In genomic region chr11:125496465-125496817, GRCh38 we compare ENCODE assay signal across 9 cellular contexts. TPM values are rescaled to one million over a fixed set of nuclear protein-coding genes. Genes with fewer than 3 reads are reported as not detected.
A peak's percentile ranks its signal among the peaks of the same experiment; 100 is the strongest.
DNase-seq lines count a peak whose midpoint lies in the region; ATAC-seq and TF ChIP-seq lines count a peak whose summit lies in the region.
"Had no signal": no experiment of that assay in that cellular context is flagged by ENCODE, and none has a peak within 500 bp of the region (broad histone marks: within the 10 kb centered on the region; RNA-seq: fewer than 3 reads in every experiment).

No MANE protein-coding gene starts in this region.

- H3K27me3 Mint-ChIP-seq in naive B cell, result peaks cover 50 to 79% (median 55%) of the 10 kb centered on the region in 3 donors

- peaks cover 0 to 19% of the 10 kb centered on the region in 2 donors for H3K36me3 Mint-ChIP-seq in naive B cell

- no peak for TF ChIP-seq POLR2A in vagina (IDR thresholded peaks at IDR 0.05)

- DNase-seq in cardiac muscle cell (ENCODE audit: low read depth in 1 of 2, low spot score in 1 of 2), result no peak
- DNase-seq in left ventricle myocardium superior, result no peak
- peak in 7 of 10 donors; percentile 19 to 66 (median 38) for DNase-seq in dorsolateral prefrontal cortex
- no peak for DNase-seq in naive B cell
- no peak for DNase-seq in vagina (ENCODE audit: extremely low spot score in 2 of 2)
- DNase-seq in superior temporal gyrus (ENCODE audit: extremely low spot score), result no peak
- DNase-seq in Ammon's horn (ENCODE audit: low spot score), result no peak
- DNase-seq in NCI-H1436 treated with DMSO at 0.1 percent for 48 hours (lab: John Stamatoyannopoulos, UW), result no peak
- DNase-seq: DND-41 had no signal

- H3K4me3 ChIP-seq in cardiac muscle cell (peak overlapping the region; percentile 73), dorsolateral prefrontal cortex (peak overlapping the region; percentile 26 to 93 (median 80)), vagina (peak overlapping the region; percentile 58 to 70)

- H3K27ac ChIP-seq in cardiac muscle cell (peak overlapping the region; percentile 18), dorsolateral prefrontal cortex (peak overlapping the region; percentile 79 to 99 (median 97)), vagina (peak overlapping the region; percentile 82)

- peaks cover 0 to 4% (median 0%) of the 10 kb centered on the region in 7 donors for H3K9me3 Mint-ChIP-seq in naive B cell

- peak overlapping the region; percentile 66 to 94 (median 85) for H3K4me3 Mint-ChIP-seq in naive B cell

- H3K4me1 ChIP-seq in cardiac muscle cell (ENCODE audit: low read depth), result no peaks in the 10 kb centered on the region
- H3K4me1 ChIP-seq in vagina, result peaks cover 18% of the 10 kb centered on the region

- H3K36me3 ChIP-seq in cardiac muscle cell, result no peaks in the 10 kb centered on the region
- no peaks in the 10 kb centered on the region for H3K36me3 ChIP-seq in vagina

- H3K4me1 Mint-ChIP-seq in naive B cell, result peaks cover 22 to 28% (median 25%) of the 10 kb centered on the region in 3 donors

- H3K27ac Mint-ChIP-seq in naive B cell, result peak overlapping the region in 3 of 6 donors; percentile 75 to 84 (median 76)

- ATAC-seq in left ventricle myocardium superior, result no peak
- no peak for ATAC-seq in naive B cell (ENCODE audit: low read depth in 2 of 2)

- intact Hi-C loops in left ventricle myocardium superior (cut with micrococcal nuclease), result no loop called here
- intact Hi-C loops in dorsolateral prefrontal cortex (cut with DNase I), result loop anchor here (1.0 to 10.0 kb wide), 9 partner anchors 15 to 542 kb away; partner anchors contain the start of genes EI24 (in 2 of the 2), CCDC15 (in 1 of the 2), HYLS1 (in 1 of the 2) and STT3A (in 1 of the 2)
- intact Hi-C loops in vagina (cut with DNase I), result no loop called here

- no peak for TF ChIP-seq CTCF in cardiac muscle cell (IDR thresholded peaks at IDR 0.05; ENCODE audit: low read depth, low read length)
- TF ChIP-seq CTCF in dorsolateral prefrontal cortex (IDR thresholded peaks at IDR 0.05 in 54 of 56, conservative IDR thresholded peaks at IDR 0.05 in 2 of 56; ENCODE audit: low read depth in 1 of 56, partially characterized antibody in 56 of 56), result peak in 8 of 56 donors; percentile 1 to 23 (median 6)
- no peak for TF ChIP-seq CTCF in vagina (IDR thresholded peaks at IDR 0.05)

- H3K27me3 ChIP-seq in cardiac muscle cell (peaks cover 34% of the 10 kb centered on the region), dorsolateral prefrontal cortex (no peaks in the 10 kb centered on the region), vagina (no peaks in the 10 kb centered on the region)

- no peaks in the 10 kb centered on the region for H3K9me3 ChIP-seq in cardiac muscle cell (ENCODE audit: low read depth)
- no peaks in the 10 kb centered on the region for H3K9me3 ChIP-seq in vagina

RNA-seq across cellular contexts. Expression of gene FEZ1, which starts 0.4 kb away (rescaled TPM):
- 33.4 and 54.9 TPM in 2 replicates for total RNA-seq in cardiac muscle cell
- polyA plus RNA-seq in cardiac muscle cell, result 51.6 and 73.9 TPM in 2 replicates
- total RNA-seq in left ventricle myocardium superior, result 49.9 TPM
- 100 to 1,000 TPM; 271 to 977 (median 455) TPM for total RNA-seq in dorsolateral prefrontal cortex
- polyA plus RNA-seq in naive B cell (ENCODE audit: low read depth in 6 of 6), result 1 to 10 TPM in 1 of 6 donors, under 1 TPM in 2, not detected in 3; 0.22 to 1.1 (median 0.86) TPM
- 33.4 TPM for total RNA-seq in vagina

Comparison
In these comparisons a context has a peak if more than half of its experiments do, and no peak if none do; other contexts are left out.
1. DNase-seq: peak in dorsolateral prefrontal cortex (7 of 10); none in cardiac muscle cell (0 of 2), left ventricle myocardium superior (single experiment), naive B cell (single experiment), vagina (0 of 2), superior temporal gyrus (single experiment), Ammon's horn (single experiment) and NCI-H1436 treated with DMSO at 0.1 percent for 48 hours (single experiment).
2. H3K27ac ChIP-seq: peak in every context shown above with its lines; median percentile 97 in dorsolateral prefrontal cortex; 82 in vagina; 18 in cardiac muscle cell.
3. intact Hi-C loops: an anchor here in dorsolateral prefrontal cortex (1.0 to 10.0 kb wide); none called in left ventricle myocardium superior and vagina.
4. Peak in every context shown above with its lines, with median percentiles within 50 percentile points of each other: H3K4me3 ChIP-seq.